Comparison of ENCODE assay signal across 14 cellular contexts in the genomic region with DNA sequence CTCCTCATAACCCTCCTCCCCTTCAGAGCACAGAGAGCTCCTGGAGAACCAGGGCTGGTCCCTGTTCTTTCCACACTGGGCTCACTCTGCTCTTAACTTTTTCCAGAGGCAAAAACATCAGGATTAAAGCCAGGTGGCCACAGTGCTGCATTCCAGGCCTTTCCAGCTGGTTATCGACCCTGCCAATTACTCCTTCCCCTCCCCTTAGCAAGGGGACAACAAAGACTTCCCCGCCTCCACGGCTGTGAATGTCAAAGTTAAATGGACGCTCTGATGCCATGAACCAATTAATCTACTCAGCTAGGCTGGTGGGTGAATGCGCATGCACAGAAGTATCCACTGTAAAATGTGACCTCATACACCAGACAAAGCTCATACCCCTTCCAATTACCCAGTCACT. TPM values are rescaled to one million over a fixed set of nuclear protein-coding genes. Genes with fewer than 3 reads are reported as not detected.
DNase-seq lines count a peak whose midpoint lies in the region; ATAC-seq, FAIRE-seq and TF ChIP-seq lines count a peak whose summit lies in the region.
"Had no signal": no experiment of that assay in that cellular context is flagged by ENCODE, and none has a peak within 500 bp of the region (broad histone marks: within the 10 kb centered on the region; RNA-seq: fewer than 3 reads in every experiment).

No MANE protein-coding gene starts in this region.

- no peak overlapping the region for H3K27ac ChIP-seq in CD4-positive, CD25-positive, alpha-beta regulatory T cell (ENCODE audit: insufficient read depth, low read length, poor library complexity, severe bottlenecking)
- H3K27ac ChIP-seq in astrocyte (ENCODE audit: low read depth, low read length) = peak overlapping the region; percentile 61
- H3K27ac ChIP-seq: BLaER1 treated with 17β-estradiol and CSF1 and Interleukin-3, amounts not matched to agents 10 nM and 100 nM had no signal

- peak overlapping the region; percentile 39 for H3K9ac ChIP-seq in astrocyte (ENCODE audit: low read length)
- H3K9ac ChIP-seq: BLaER1 treated with 17β-estradiol and CSF1 and Interleukin-3, amounts not matched to agents 10 nM and 100 nM had no signal

- H3K27ac Mint-ChIP-seq in CD4-positive, CD25-positive, alpha-beta regulatory T cell = peak overlapping the region in 2 of 3 donors; percentile 27 to 56
- peak overlapping the region; percentile 89 for H3K27ac Mint-ChIP-seq in astrocyte (ENCODE audit: unreplicated experiment)

- H3K9me3 Mint-ChIP-seq in CD4-positive, CD25-positive, alpha-beta regulatory T cell = no peaks in the 10 kb centered on the region
- no peaks in the 10 kb centered on the region for H3K9me3 Mint-ChIP-seq in astrocyte (ENCODE audit: unreplicated experiment)
- H3K9me3 Mint-ChIP-seq: IgD-negative memory B cell had no signal

- H3K27me3 ChIP-seq in CD4-positive, CD25-positive, alpha-beta regulatory T cell (ENCODE audit: control insufficient read depth, insufficient read depth, low read length) = no peaks in the 10 kb centered on the region
- no peaks in the 10 kb centered on the region for H3K27me3 ChIP-seq in astrocyte (ENCODE audit: insufficient read depth, low read length)
- H3K27me3 ChIP-seq: BLaER1 treated with 17β-estradiol and CSF1 and Interleukin-3, amounts not matched to agents 10 nM and 100 nM had no signal

- no peak for TF ChIP-seq POLR2A in erythroblast (IDR thresholded peaks at IDR 0.05; ENCODE audit: low read length)

- no peak for TF ChIP-seq CTCF in astrocyte (IDR thresholded peaks at IDR 0.05; ENCODE audit: insufficient read depth, low read depth, low read length)

- no peak for DNase-seq in CD4-positive, CD25-positive, alpha-beta regulatory T cell
- peak; percentile 31 for DNase-seq in astrocyte (ENCODE audit: low read depth)
- DNase-seq in left cardiac atrium = peak; percentile 45
- no peak for DNase-seq in sciatic nerve (ENCODE audit: low spot score)
- DNase-seq in erythroblast (lab: John Stamatoyannopoulos, UW) = no peak
- no peak for DNase-seq in medulla oblongata (ENCODE audit: extremely low spot score)
- DNase-seq in dedifferentiated amniotic fluid mesenchymal stem cell (ENCODE audit: extremely low spot score) = no peak
- DNase-seq: activated CD4-positive, alpha-beta T cell treated with anti-CD3 and anti-CD28 coated beads for 1 hour; activated effector memory CD4-positive, alpha-beta T cell treated with Interleukin-2 at 50 U/mL for 16 hours; NCI-H1436 treated with DMSO at 0.1 percent for 48 hours had no signal

- H3K36me3 ChIP-seq in CD4-positive, CD25-positive, alpha-beta regulatory T cell (ENCODE audit: control insufficient read depth, insufficient read depth, low read length) = peaks cover 82% of the 10 kb centered on the region
- peaks cover 78% of the 10 kb centered on the region for H3K36me3 ChIP-seq in astrocyte (ENCODE audit: insufficient read depth, low read length)

- peak overlapping the region; percentile 16 for H3K4me2 ChIP-seq in astrocyte (ENCODE audit: low read length)
- H3K4me2 ChIP-seq: BLaER1 treated with 17β-estradiol and CSF1 and Interleukin-3, amounts not matched to agents 10 nM and 100 nM had no signal

- H3K79me2 ChIP-seq in astrocyte (ENCODE audit: insufficient read depth, low read length) = peaks cover 51% of the 10 kb centered on the region

- H3K36me3 Mint-ChIP-seq in CD4-positive, CD25-positive, alpha-beta regulatory T cell = peaks cover 37% of the 10 kb centered on the region
- peaks cover 22% of the 10 kb centered on the region for H3K36me3 Mint-ChIP-seq in astrocyte (ENCODE audit: low read depth, unreplicated experiment)

- H2AFZ ChIP-seq in astrocyte (ENCODE audit: low read depth, low read length) = no peak overlapping the region

- H3K4me3 Mint-ChIP-seq in CD4-positive, CD25-positive, alpha-beta regulatory T cell = no peak overlapping the region
- H3K4me3 Mint-ChIP-seq in astrocyte (ENCODE audit: unreplicated experiment) = peak overlapping the region; percentile 30
- H3K4me3 Mint-ChIP-seq: IgD-negative memory B cell had no signal

- peaks cover 0 to 3% (median 0%) of the 10 kb centered on the region in 4 donors for H3K4me1 Mint-ChIP-seq in CD4-positive, CD25-positive, alpha-beta regulatory T cell
- peaks cover 21% of the 10 kb centered on the region for H3K4me1 Mint-ChIP-seq in astrocyte (ENCODE audit: low read depth, unreplicated experiment)

- no peak overlapping the region for H3K4me3 ChIP-seq in CD4-positive, CD25-positive, alpha-beta regulatory T cell (ENCODE audit: low read depth, low read length)
- no peak overlapping the region for H3K4me3 ChIP-seq in astrocyte (ENCODE audit: insufficient read depth, low read depth, low read length)
- H3K4me3 ChIP-seq: BLaER1 treated with 17β-estradiol and CSF1 and Interleukin-3, amounts not matched to agents 10 nM and 100 nM had no signal

- intact Hi-C loops in left cardiac atrium (cut with DNase I) = no loop called here
- intact Hi-C loops in sciatic nerve (cut with DNase I) = no loop called here

- H3K9me3 ChIP-seq in CD4-positive, CD25-positive, alpha-beta regulatory T cell (ENCODE audit: control insufficient read depth in 2 of 2, low read length in 2 of 2) = no peaks in the 10 kb centered on the region
- no peaks in the 10 kb centered on the region for H3K9me3 ChIP-seq in astrocyte (ENCODE audit: insufficient read depth, low read depth, low read length)
- H3K9me3 ChIP-seq: BLaER1 treated with 17β-estradiol and CSF1 and Interleukin-3, amounts not matched to agents 10 nM and 100 nM had no signal

- FAIRE-seq in astrocyte (lab: Jason Lieb, UNC) = no peak

- ATAC-seq in CD4-positive, CD25-positive, alpha-beta regulatory T cell (ENCODE audit: low read depth in 2 of 2) = no peak
- ATAC-seq in left cardiac atrium (peak; percentile 40 to 75), sciatic nerve (peak; percentile 86), HG02870 (IDR thresholded peaks at IDR 0.05; ENCODE audit: unreplicated experiment) (no peak)

- peaks cover 86% of the 10 kb centered on the region for H4K20me1 ChIP-seq in astrocyte (ENCODE audit: insufficient read depth, low read length)

- no peaks in the 10 kb centered on the region for H3K4me1 ChIP-seq in CD4-positive, CD25-positive, alpha-beta regulatory T cell (ENCODE audit: control insufficient read depth, insufficient read depth, low read length, poor library complexity, severe bottlenecking)
- H3K4me1 ChIP-seq in astrocyte (ENCODE audit: insufficient read depth, low read length) = peaks cover 14% of the 10 kb centered on the region
- H3K4me1 ChIP-seq: BLaER1 treated with 17β-estradiol and CSF1 and Interleukin-3, amounts not matched to agents 10 nM and 100 nM had no signal

- H3K27me3 Mint-ChIP-seq in CD4-positive, CD25-positive, alpha-beta regulatory T cell = no peaks in the 10 kb centered on the region
- no peaks in the 10 kb centered on the region for H3K27me3 Mint-ChIP-seq in astrocyte (ENCODE audit: low read depth, unreplicated experiment)
- H3K27me3 Mint-ChIP-seq: IgD-negative memory B cell had no signal

RNA-seq across cellular contexts. Expression of a gene that starts 23.1 kb away (rescaled TPM):
- total RNA-seq in CD4-positive, CD25-positive, alpha-beta regulatory T cell = 76.3 TPM
- 10 to 100 TPM; 50.3 to 56.8 (median 55.6) TPM for polyA plus RNA-seq in CD4-positive, CD25-positive, alpha-beta regulatory T cell
- total RNA-seq in astrocyte = 296 and 326 TPM in 2 replicates
- total RNA-seq in left cardiac atrium = 10 to 100 TPM; 58.7 to 72.2 TPM
- 139 TPM for total RNA-seq in sciatic nerve

RNA-seq across cellular contexts. Expression of a gene that starts 30.4 kb away (rescaled TPM):
- 21.7 TPM for total RNA-seq in CD4-positive, CD25-positive, alpha-beta regulatory T cell
- polyA plus RNA-seq in CD4-positive, CD25-positive, alpha-beta regulatory T cell = 10 to 100 TPM in 1 of 4 donors, 1 to 10 TPM in 3; 5.4 to 11.5 (median 6.7) TPM
- 12.3 and 12.8 TPM in 2 replicates for total RNA-seq in astrocyte
- total RNA-seq in left cardiac atrium = 1 to 10 TPM; 4.7 to 6.1 TPM
- total RNA-seq in sciatic nerve = 16.0 TPM

RNA-seq across cellular contexts. Expression of a gene that starts 34.8 kb away (rescaled TPM):
- not detected for total RNA-seq in CD4-positive, CD25-positive, alpha-beta regulatory T cell
- polyA plus RNA-seq in CD4-positive, CD25-positive, alpha-beta regulatory T cell = under 1 TPM in 3 of 4 donors, not detected in 1; 0.14 to 0.28 (median 0.15) TPM
- total RNA-seq in astrocyte (0.98 and 1.1 TPM in 2 replicates), left cardiac atrium (1 to 10 TPM; 1.0 to 1.3 TPM), sciatic nerve (2.9 TPM)

RNA-seq across cellular contexts. Expression of a gene that starts 58.0 kb away (rescaled TPM):
- total RNA-seq in CD4-positive, CD25-positive, alpha-beta regulatory T cell = not detected
- under 1 TPM in 3 of 4 donors, not detected in 1; 0.19 to 0.25 (median 0.21) TPM for polyA plus RNA-seq in CD4-positive, CD25-positive, alpha-beta regulatory T cell
- total RNA-seq in astrocyte (not detected in 2 replicates), left cardiac atrium (under 1 TPM; 0.18 to 0.32 TPM), sciatic nerve (not detected)
- total RNA-seq: lung microvascular endothelial cell had no signal

RNA-seq across cellular contexts. Expression of a gene that starts 59.6 kb away (rescaled TPM):
- 17.9 TPM for total RNA-seq in CD4-positive, CD25-positive, alpha-beta regulatory T cell
- polyA plus RNA-seq in CD4-positive, CD25-positive, alpha-beta regulatory T cell = 10 to 100 TPM; 15.5 to 37.7 (median 18.1) TPM
- total RNA-seq in astrocyte (47.4 and 56.1 TPM in 2 replicates), left cardiac atrium (10 to 100 TPM; 27.8 to 42.1 TPM), sciatic nerve (34.6 TPM)

Comparison
In these comparisons a context has a peak if more than half of its experiments do, and no peak if none do; other contexts are left out.
1. ATAC-seq: peak in left cardiac atrium (2 of 2) and sciatic nerve (single experiment); none in CD4-positive, CD25-positive, alpha-beta regulatory T cell (0 of 2) and HG02870 (single experiment).
2. DNase-seq: peak in astrocyte (single experiment) and left cardiac atrium (single experiment); none in CD4-positive, CD25-positive, alpha-beta regulatory T cell (0 of 3), sciatic nerve (single experiment), erythroblast (0 of 2), medulla oblongata (single experiment) and dedifferentiated amniotic fluid mesenchymal stem cell (single experiment).